Comparison of ENCODE assay signal across 1 cellular context in the genomic region with DNA sequence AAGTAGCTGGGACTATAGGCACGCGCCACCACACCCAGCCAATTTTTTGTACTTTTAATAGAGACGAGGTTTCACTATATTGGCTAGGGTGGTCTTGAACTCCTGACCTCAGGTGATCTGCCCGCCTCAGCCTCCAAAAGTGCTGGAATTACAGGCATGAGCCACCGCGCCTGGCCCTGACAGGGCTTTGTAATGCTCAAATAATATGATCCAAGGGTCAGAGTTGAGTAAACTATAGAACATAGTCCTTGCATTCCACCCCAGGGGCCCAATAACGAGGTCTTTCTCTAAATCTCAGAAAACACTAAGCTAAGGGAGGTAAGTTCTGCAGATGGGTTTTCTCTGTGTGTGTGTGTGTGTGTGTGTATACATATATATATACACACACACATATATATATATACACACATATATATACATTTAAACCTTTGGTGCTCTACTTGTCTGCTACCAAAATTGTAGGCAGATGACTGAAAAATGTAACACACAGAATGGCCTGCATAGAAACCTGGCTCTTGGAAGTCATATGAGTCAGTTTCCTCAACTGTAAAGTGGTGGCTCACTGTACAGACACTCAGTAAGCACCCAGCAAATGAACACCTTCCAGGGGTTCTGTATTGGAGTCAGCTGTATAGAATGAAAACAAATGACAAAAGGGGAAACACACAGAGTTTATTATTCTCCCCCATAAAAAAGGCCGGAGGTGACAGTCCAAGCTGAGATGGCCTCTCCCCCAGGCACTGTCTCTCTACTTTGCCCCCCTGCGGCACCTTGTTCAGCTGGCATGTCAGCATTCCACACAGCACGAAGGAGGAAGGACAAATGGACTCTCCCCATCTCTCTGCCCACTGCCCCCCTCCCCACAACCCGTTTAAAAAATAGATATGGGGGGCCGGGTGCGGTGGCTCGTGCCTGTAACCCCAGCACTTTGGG.
TF ChIP-seq lines count a peak whose summit lies in the region.

No MANE protein-coding gene starts in this region.

TF ChIP-seq in HepG2, 621 proteins besides CTCF, POLR2A, EP300 and RAD21 (continued from another document and continues in another):
- TF ChIP-seq, protein P1, sequence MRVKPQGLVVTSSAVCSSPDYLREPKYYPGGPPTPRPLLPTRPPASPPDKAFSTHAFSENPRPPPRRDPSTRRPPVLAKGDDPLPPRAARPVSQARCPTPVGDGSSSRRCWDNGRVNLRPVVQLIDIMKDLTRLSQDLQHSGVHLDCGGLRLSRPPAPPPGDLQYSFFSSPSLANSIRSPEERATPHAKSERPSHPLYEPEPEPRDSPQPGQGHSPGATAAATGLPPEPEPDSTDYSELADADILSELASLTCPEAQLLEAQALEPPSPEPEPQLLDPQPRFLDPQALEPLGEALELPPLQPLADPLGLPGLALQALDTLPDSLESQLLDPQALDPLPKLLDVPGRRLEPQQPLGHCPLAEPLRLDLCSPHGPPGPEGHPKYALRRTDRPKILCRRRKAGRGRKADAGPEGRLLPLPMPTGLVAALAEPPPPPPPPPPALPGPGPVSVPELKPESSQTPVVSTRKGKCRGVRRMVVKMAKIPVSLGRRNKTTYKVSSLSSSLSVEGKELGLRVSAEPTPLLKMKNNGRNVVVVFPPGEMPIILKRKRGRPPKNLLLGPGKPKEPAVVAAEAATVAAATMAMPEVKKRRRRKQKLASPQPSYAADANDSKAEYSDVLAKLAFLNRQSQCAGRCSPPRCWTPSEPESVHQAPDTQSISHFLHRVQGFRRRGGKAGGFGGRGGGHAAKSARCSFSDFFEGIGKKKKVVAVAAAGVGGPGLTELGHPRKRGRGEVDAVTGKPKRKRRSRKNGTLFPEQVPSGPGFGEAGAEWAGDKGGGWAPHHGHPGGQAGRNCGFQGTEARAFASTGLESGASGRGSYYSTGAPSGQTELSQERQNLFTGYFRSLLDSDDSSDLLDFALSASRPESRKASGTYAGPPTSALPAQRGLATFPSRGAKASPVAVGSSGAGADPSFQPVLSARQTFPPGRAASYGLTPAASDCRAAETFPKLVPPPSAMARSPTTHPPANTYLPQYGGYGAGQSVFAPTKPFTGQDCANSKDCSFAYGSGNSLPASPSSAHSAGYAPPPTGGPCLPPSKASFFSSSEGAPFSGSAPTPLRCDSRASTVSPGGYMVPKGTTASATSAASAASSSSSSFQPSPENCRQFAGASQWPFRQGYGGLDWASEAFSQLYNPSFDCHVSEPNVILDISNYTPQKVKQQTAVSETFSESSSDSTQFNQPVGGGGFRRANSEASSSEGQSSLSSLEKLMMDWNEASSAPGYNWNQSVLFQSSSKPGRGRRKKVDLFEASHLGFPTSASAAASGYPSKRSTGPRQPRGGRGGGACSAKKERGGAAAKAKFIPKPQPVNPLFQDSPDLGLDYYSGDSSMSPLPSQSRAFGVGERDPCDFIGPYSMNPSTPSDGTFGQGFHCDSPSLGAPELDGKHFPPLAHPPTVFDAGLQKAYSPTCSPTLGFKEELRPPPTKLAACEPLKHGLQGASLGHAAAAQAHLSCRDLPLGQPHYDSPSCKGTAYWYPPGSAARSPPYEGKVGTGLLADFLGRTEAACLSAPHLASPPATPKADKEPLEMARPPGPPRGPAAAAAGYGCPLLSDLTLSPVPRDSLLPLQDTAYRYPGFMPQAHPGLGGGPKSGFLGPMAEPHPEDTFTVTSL (CRISPR knock-in tag; IDR thresholded peaks at IDR 0.05; ENCODE audit: borderline replicate concordance): peak; percentile 64; the same call in 1 of the 2 replicates
- no peak for TF ChIP-seq SIN3A (IDR thresholded peaks at IDR 0.05; ENCODE audit: borderline replicate concordance, low read depth, low read length)
- no peak for TF ChIP-seq ZNF616 (CRISPR knock-in tag; IDR thresholded peaks at IDR 0.05; ENCODE audit: low read depth)
- TF ChIP-seq RBAK (CRISPR knock-in tag; IDR thresholded peaks at IDR 0.05): no peak
- TF ChIP-seq KLF9 (CRISPR knock-in tag; IDR thresholded peaks at IDR 0.05; ENCODE audit: low read depth): no peak
- TF ChIP-seq DR1 (CRISPR knock-in tag; IDR thresholded peaks at IDR 0.05): no peak
- TF ChIP-seq, protein P2, sequence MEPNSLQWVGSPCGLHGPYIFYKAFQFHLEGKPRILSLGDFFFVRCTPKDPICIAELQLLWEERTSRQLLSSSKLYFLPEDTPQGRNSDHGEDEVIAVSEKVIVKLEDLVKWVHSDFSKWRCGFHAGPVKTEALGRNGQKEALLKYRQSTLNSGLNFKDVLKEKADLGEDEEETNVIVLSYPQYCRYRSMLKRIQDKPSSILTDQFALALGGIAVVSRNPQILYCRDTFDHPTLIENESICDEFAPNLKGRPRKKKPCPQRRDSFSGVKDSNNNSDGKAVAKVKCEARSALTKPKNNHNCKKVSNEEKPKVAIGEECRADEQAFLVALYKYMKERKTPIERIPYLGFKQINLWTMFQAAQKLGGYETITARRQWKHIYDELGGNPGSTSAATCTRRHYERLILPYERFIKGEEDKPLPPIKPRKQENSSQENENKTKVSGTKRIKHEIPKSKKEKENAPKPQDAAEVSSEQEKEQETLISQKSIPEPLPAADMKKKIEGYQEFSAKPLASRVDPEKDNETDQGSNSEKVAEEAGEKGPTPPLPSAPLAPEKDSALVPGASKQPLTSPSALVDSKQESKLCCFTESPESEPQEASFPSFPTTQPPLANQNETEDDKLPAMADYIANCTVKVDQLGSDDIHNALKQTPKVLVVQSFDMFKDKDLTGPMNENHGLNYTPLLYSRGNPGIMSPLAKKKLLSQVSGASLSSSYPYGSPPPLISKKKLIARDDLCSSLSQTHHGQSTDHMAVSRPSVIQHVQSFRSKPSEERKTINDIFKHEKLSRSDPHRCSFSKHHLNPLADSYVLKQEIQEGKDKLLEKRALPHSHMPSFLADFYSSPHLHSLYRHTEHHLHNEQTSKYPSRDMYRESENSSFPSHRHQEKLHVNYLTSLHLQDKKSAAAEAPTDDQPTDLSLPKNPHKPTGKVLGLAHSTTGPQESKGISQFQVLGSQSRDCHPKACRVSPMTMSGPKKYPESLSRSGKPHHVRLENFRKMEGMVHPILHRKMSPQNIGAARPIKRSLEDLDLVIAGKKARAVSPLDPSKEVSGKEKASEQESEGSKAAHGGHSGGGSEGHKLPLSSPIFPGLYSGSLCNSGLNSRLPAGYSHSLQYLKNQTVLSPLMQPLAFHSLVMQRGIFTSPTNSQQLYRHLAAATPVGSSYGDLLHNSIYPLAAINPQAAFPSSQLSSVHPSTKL (CRISPR knock-in tag; IDR thresholded peaks at IDR 0.05): peak; percentile 91
- no peak for TF ChIP-seq REXO4 (CRISPR knock-in tag; IDR thresholded peaks at IDR 0.05; ENCODE audit: borderline replicate concordance)
- no peak for TF ChIP-seq ZSCAN20 (CRISPR knock-in tag; IDR thresholded peaks at IDR 0.05; ENCODE audit: borderline replicate concordance)
- TF ChIP-seq NR2C2 (CRISPR knock-in tag; IDR thresholded peaks at IDR 0.05; ENCODE audit: borderline replicate concordance): peak; percentile 61; the same call in 1 of the 2 replicates
- TF ChIP-seq, protein P3, sequence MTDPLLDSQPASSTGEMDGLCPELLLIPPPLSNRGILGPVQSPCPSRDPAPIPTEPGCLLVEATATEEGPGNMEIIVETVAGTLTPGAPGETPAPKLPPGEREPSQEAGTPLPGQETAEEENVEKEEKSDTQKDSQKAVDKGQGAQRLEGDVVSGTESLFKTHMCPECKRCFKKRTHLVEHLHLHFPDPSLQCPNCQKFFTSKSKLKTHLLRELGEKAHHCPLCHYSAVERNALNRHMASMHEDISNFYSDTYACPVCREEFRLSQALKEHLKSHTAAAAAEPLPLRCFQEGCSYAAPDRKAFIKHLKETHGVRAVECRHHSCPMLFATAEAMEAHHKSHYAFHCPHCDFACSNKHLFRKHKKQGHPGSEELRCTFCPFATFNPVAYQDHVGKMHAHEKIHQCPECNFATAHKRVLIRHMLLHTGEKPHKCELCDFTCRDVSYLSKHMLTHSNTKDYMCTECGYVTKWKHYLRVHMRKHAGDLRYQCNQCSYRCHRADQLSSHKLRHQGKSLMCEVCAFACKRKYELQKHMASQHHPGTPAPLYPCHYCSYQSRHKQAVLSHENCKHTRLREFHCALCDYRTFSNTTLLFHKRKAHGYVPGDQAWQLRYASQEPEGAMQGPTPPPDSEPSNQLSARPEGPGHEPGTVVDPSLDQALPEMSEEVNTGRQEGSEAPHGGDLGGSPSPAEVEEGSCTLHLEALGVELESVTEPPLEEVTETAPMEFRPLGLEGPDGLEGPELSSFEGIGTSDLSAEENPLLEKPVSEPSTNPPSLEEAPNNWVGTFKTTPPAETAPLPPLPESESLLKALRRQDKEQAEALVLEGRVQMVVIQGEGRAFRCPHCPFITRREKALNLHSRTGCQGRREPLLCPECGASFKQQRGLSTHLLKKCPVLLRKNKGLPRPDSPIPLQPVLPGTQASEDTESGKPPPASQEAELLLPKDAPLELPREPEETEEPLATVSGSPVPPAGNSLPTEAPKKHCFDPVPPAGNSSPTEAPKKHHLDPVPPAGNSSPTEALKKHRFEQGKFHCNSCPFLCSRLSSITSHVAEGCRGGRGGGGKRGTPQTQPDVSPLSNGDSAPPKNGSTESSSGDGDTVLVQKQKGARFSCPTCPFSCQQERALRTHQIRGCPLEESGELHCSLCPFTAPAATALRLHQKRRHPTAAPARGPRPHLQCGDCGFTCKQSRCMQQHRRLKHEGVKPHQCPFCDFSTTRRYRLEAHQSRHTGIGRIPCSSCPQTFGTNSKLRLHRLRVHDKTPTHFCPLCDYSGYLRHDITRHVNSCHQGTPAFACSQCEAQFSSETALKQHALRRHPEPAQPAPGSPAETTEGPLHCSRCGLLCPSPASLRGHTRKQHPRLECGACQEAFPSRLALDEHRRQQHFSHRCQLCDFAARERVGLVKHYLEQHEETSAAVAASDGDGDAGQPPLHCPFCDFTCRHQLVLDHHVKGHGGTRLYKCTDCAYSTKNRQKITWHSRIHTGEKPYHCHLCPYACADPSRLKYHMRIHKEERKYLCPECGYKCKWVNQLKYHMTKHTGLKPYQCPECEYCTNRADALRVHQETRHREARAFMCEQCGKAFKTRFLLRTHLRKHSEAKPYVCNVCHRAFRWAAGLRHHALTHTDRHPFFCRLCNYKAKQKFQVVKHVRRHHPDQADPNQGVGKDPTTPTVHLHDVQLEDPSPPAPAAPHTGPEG (CRISPR knock-in tag; IDR thresholded peaks at IDR 0.05): no peak
- TF ChIP-seq, protein P4, sequence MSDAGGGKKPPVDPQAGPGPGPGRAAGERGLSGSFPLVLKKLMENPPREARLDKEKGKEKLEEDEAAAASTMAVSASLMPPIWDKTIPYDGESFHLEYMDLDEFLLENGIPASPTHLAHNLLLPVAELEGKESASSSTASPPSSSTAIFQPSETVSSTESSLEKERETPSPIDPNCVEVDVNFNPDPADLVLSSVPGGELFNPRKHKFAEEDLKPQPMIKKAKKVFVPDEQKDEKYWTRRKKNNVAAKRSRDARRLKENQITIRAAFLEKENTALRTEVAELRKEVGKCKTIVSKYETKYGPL (CRISPR knock-in tag; IDR thresholded peaks at IDR 0.05): no peak
- no peak for TF ChIP-seq EZH2 (conservative IDR thresholded peaks at IDR 0.05; ENCODE audit: low read depth, low read length)
- TF ChIP-seq HDAC1 (CRISPR knock-in tag; IDR thresholded peaks at IDR 0.05): peak; percentile 72
- TF ChIP-seq ZNF589 (CRISPR knock-in tag; conservative IDR thresholded peaks at IDR 0.05): no peak
- TF ChIP-seq ZKSCAN8 (CRISPR knock-in tag; IDR thresholded peaks at IDR 0.05; ENCODE audit: borderline replicate concordance): peak; percentile 72; the same call in 1 of the 2 replicates
- no peak for TF ChIP-seq CHD2 (IDR thresholded peaks at IDR 0.05; ENCODE audit: low read depth, low read length)
- no peak for TF ChIP-seq YEATS2 (CRISPR knock-in tag; IDR thresholded peaks at IDR 0.05; ENCODE audit: borderline replicate concordance)
- TF ChIP-seq, protein P5, sequence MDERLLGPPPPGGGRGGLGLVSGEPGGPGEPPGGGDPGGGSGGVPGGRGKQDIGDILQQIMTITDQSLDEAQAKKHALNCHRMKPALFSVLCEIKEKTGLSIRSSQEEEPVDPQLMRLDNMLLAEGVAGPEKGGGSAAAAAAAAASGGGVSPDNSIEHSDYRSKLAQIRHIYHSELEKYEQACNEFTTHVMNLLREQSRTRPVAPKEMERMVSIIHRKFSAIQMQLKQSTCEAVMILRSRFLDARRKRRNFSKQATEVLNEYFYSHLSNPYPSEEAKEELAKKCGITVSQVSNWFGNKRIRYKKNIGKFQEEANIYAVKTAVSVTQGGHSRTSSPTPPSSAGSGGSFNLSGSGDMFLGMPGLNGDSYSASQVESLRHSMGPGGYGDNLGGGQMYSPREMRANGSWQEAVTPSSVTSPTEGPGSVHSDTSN (CRISPR knock-in tag; IDR thresholded peaks at IDR 0.05): no peak
- no peak for TF ChIP-seq ZSCAN30 (CRISPR knock-in tag; IDR thresholded peaks at IDR 0.05)
- TF ChIP-seq RNF2 (conservative IDR thresholded peaks at IDR 0.05; ENCODE audit: low read depth): no peak
- peak; percentile 71; the same call in 1 of the 2 replicates for TF ChIP-seq ZNF788 (CRISPR knock-in tag; IDR thresholded peaks at IDR 0.05; ENCODE audit: borderline replicate concordance)
- TF ChIP-seq FOXA1 (IDR thresholded peaks at IDR 0.05): no peak
- TF ChIP-seq FOXA1 (CRISPR knock-in tag; IDR thresholded peaks at IDR 0.05): peak; percentile 55
- TF ChIP-seq NCOA5 (CRISPR knock-in tag; IDR thresholded peaks at IDR 0.05): no peak
- TF ChIP-seq, protein P6, sequence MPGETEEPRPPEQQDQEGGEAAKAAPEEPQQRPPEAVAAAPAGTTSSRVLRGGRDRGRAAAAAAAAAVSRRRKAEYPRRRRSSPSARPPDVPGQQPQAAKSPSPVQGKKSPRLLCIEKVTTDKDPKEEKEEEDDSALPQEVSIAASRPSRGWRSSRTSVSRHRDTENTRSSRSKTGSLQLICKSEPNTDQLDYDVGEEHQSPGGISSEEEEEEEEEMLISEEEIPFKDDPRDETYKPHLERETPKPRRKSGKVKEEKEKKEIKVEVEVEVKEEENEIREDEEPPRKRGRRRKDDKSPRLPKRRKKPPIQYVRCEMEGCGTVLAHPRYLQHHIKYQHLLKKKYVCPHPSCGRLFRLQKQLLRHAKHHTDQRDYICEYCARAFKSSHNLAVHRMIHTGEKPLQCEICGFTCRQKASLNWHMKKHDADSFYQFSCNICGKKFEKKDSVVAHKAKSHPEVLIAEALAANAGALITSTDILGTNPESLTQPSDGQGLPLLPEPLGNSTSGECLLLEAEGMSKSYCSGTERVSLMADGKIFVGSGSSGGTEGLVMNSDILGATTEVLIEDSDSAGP (CRISPR knock-in tag; IDR thresholded peaks at IDR 0.05; ENCODE audit: borderline replicate concordance): no peak
- no peak for TF ChIP-seq SRSF9 (IDR thresholded peaks at IDR 0.05; ENCODE audit: borderline replicate concordance, insufficient read depth, low read depth, low read length, poor library complexity, severe bottlenecking)
